In genomic region chr1:55363261-55363660, GRCh38 we compare ENCODE assay signal across 13 cellular contexts.
DNase-seq lines count a peak whose midpoint lies in the region; ATAC-seq, FAIRE-seq and TF ChIP-seq lines count a peak whose summit lies in the region.
"Had no signal": no experiment of that assay in that cellular context is flagged by ENCODE, and none has a peak within 500 bp of the region (broad histone marks: within the 10 kb centered on the region; RNA-seq: fewer than 3 reads in every experiment).

No MANE protein-coding gene starts in this region.

- no peak overlapping the region for H3K4me3 ChIP-seq in CD8-positive, alpha-beta memory T cell (ENCODE audit: low read length)
- H3K4me3 ChIP-seq in endothelial cell of umbilical vein (replicated peaks in 1 of 3; ENCODE audit: insufficient read depth in 1 of 3, low read depth in 1 of 3, low read length in 3 of 3) (no peak overlapping the region), psoas muscle (no peak overlapping the region), H7 (ENCODE audit: insufficient read depth, low read depth, low read length) (no peak overlapping the region)

- POLR2A ChIA-PET in CD8-positive, alpha-beta memory T cell (lab: Charles Lee), result no interaction called here
- POLR2A ChIA-PET in endothelial cell of umbilical vein (lab: Charles Lee), result no interaction called here

- no peak overlapping the region for H3K27ac ChIP-seq in CD8-positive, alpha-beta memory T cell (ENCODE audit: low read depth, low read length)
- H3K27ac ChIP-seq in endothelial cell of umbilical vein (ENCODE audit: insufficient read depth, low read depth, low read length) (no peak overlapping the region), psoas muscle (peak overlapping the region; percentile 83)

- H3K27me3 ChIP-seq in CD8-positive, alpha-beta memory T cell (ENCODE audit: insufficient read depth, low read length, poor library complexity, severe bottlenecking), result peaks cover 3% of the 10 kb centered on the region
- H3K27me3 ChIP-seq in endothelial cell of umbilical vein (ENCODE audit: control insufficient read depth in 2 of 2, insufficient read depth in 2 of 2, low read length in 2 of 2) (no peaks in the 10 kb centered on the region), psoas muscle (ENCODE audit: insufficient read depth in 3 of 3, low read length in 2 of 3) (no peaks in the 10 kb centered on the region), H7 (ENCODE audit: control insufficient read depth, insufficient read depth, low read length) (no peaks in the 10 kb centered on the region)

- 33 to 64% (median 42%) methylated on average over 1 of the region's 1 CpG for WGBS in psoas muscle, 3 donors

- no peaks in the 10 kb centered on the region for H3K9me3 Mint-ChIP-seq in CD8-positive, alpha-beta memory T cell
- H3K9me3 Mint-ChIP-seq: HFFc6 had no signal

- no peaks in the 10 kb centered on the region for H4K20me1 ChIP-seq in endothelial cell of umbilical vein (replicated peaks; ENCODE audit: control insufficient read depth, extremely low read depth, insufficient read depth, low read length)

- H3K9me1 ChIP-seq in endothelial cell of umbilical vein (replicated peaks; ENCODE audit: control insufficient read depth, extremely low read depth, insufficient read depth, low read length), result no peaks in the 10 kb centered on the region

- TF ChIP-seq POLR2A in endothelial cell of umbilical vein (IDR thresholded peaks at IDR 0.05; ENCODE audit: low read depth, low read length), result no peak

- H3K9me3 ChIP-seq in CD8-positive, alpha-beta memory T cell (ENCODE audit: low read length), result no peaks in the 10 kb centered on the region
- no peaks in the 10 kb centered on the region for H3K9me3 ChIP-seq in endothelial cell of umbilical vein (replicated peaks; ENCODE audit: control insufficient read depth, insufficient read depth, low read length)
- peaks cover 2% of the 10 kb centered on the region for H3K9me3 ChIP-seq in psoas muscle

- H3K4me2 ChIP-seq in endothelial cell of umbilical vein (ENCODE audit: insufficient read depth, low read length), result no peak overlapping the region

- no peak for DNase-seq in CD8-positive, alpha-beta memory T cell
- DNase-seq in LHCN-M2 (ENCODE audit: low read depth) (peak; percentile 97), endothelial cell of umbilical vein (ENCODE audit: low read depth, low spot score) (peak; percentile 28), psoas muscle (no peak), DMS 273 treated with DMSO at 0.1 percent for 48 hours (lab: John Stamatoyannopoulos, UW) (no peak), H7 (no peak)
- DNase-seq in stimulated activated CD4-positive, alpha-beta T cell treated with anti-CD3 and anti-CD28 coated beads, Interleukin-4, amount 100 ng/mL, for 24 hours, result no peak
- DNase-seq: activated naive CD4-positive, alpha-beta T cell treated with Interleukin-2 at 50 U/mL for 16 hours; NCI-H1048; NCI-H526; right cardiac atrium had no signal

- FAIRE-seq in endothelial cell of umbilical vein (lab: Jason Lieb, UNC), result no peak

- dilution Hi-C loops in endothelial cell of umbilical vein (cut with MboI; ENCODE audit: extremely low pct_ligation_motif_present, low sequenced_read_pairs), result no loop called here

- H3K79me2 ChIP-seq in endothelial cell of umbilical vein (ENCODE audit: control insufficient read depth, insufficient read depth, low read length), result no peaks in the 10 kb centered on the region

- intact Hi-C loops in endothelial cell of umbilical vein (cut with micrococcal nuclease), result no loop called here
- intact Hi-C loops in psoas muscle (cut with DNase I), result no loop called here

- no peaks in the 10 kb centered on the region for H3K36me3 ChIP-seq in CD8-positive, alpha-beta memory T cell (ENCODE audit: insufficient read depth, low read length)
- H3K36me3 ChIP-seq in endothelial cell of umbilical vein (ENCODE audit: control insufficient read depth in 2 of 2, extremely low read depth in 1 of 2, insufficient read depth in 2 of 2, low read length in 2 of 2), result no peaks in the 10 kb centered on the region
- H3K36me3 ChIP-seq in psoas muscle (ENCODE audit: insufficient read depth in 1 of 2, low read depth in 1 of 2), result no peaks in the 10 kb centered on the region
- no peaks in the 10 kb centered on the region for H3K36me3 ChIP-seq in H7 (replicated peaks; ENCODE audit: control insufficient read depth, insufficient read depth, low read length)

- H3K27me3 Mint-ChIP-seq in CD8-positive, alpha-beta memory T cell, result peaks cover 2 to 58% of the 10 kb centered on the region in 2 donors

- TF ChIP-seq CTCF in endothelial cell of umbilical vein (IDR thresholded peaks at IDR 0.05; ENCODE audit: extremely low read depth in 1 of 2, insufficient read depth in 1 of 2, low read depth in 1 of 2, low read length in 2 of 2), result no peak
- no peak for TF ChIP-seq CTCF in psoas muscle (IDR thresholded peaks at IDR 0.05)

- H3K9ac ChIP-seq in endothelial cell of umbilical vein (replicated peaks; ENCODE audit: extremely low read depth, insufficient read depth, low read length), result no peak overlapping the region

- CTCF ChIA-PET in CD8-positive, alpha-beta memory T cell (lab: Charles Lee), result interaction anchor here (1.2 kb wide), 1 partner anchor 13 kb away, joined by 4 read pairs; no protein-coding TSS in a partner anchor
- CTCF ChIA-PET in endothelial cell of umbilical vein (lab: Charles Lee), result interaction anchor here (0.8 to 2.8 kb wide), 4 partner anchors 12 to 1194 kb away, joined by 3 to 25 read pairs (median 3); no protein-coding TSS in a partner anchor

- H3K36me3 Mint-ChIP-seq in CD8-positive, alpha-beta memory T cell, result no peaks in the 10 kb centered on the region

- peaks cover 3 to 12% (median 9%) of the 10 kb centered on the region in 3 donors for H3K4me1 Mint-ChIP-seq in CD8-positive, alpha-beta memory T cell

- no peak overlapping the region for H2AFZ ChIP-seq in endothelial cell of umbilical vein (ENCODE audit: low read depth, low read length)

- no TSS peak for BruUV-seq in endothelial cell of umbilical vein (replicated peaks; lab: Mats Ljungman, UMichigan)

- ATAC-seq in psoas muscle, result peak; percentile 68 to 84 (median 74)
- ATAC-seq in GM21423 (IDR thresholded peaks at IDR 0.05; ENCODE audit: unreplicated experiment), result no peak

- peak overlapping the region in 2 of 7 donors; percentile 5 to 28 for H3K4me3 Mint-ChIP-seq in CD8-positive, alpha-beta memory T cell
- H3K4me3 Mint-ChIP-seq: HFFc6 had no signal

- H3K4me1 ChIP-seq in CD8-positive, alpha-beta memory T cell (ENCODE audit: insufficient read depth, low read length), result no peaks in the 10 kb centered on the region
- H3K4me1 ChIP-seq in endothelial cell of umbilical vein (ENCODE audit: control insufficient read depth, extremely low read depth, insufficient read depth, low read length), result peaks cover 7% of the 10 kb centered on the region
- H3K4me1 ChIP-seq in psoas muscle, result peaks cover 19% of the 10 kb centered on the region

- H3K27ac Mint-ChIP-seq in CD8-positive, alpha-beta memory T cell, result peak overlapping the region in 7 of 8 donors; percentile 2 to 86 (median 22)

TF ChIP-seq in endothelial cell of umbilical vein, 7 proteins besides CTCF, POLR2A, EP300 and RAD21:
- TF ChIP-seq GATA2 (IDR thresholded peaks at IDR 0.05; ENCODE audit: insufficient read depth, insufficient read length, low read depth, low read length) (peak; percentile 49), POLR2AphosphoS5 (IDR thresholded peaks at IDR 0.05; ENCODE audit: insufficient read depth, low read depth, low read length) (no peak), MYC (IDR thresholded peaks at IDR 0.05; ENCODE audit: low read depth, low read length) (no peak), JUN (IDR thresholded peaks at IDR 0.05; ENCODE audit: borderline replicate concordance, insufficient read depth, insufficient read length, low read depth) (no peak), EZH2 (IDR thresholded peaks at IDR 0.05; ENCODE audit: borderline replicate concordance, low read depth, low read length, severe bottlenecking) (no peak), FOS (IDR thresholded peaks at IDR 0.05; ENCODE audit: borderline replicate concordance, insufficient read depth, low read length) (no peak)

Comparison
In these comparisons a context has a peak if more than half of its experiments do, and no peak if none do; other contexts are left out.
1. DNase-seq: peak in LHCN-M2 (single experiment) and endothelial cell of umbilical vein (single experiment); none in CD8-positive, alpha-beta memory T cell (0 of 5), psoas muscle (0 of 2), stimulated activated CD4-positive, alpha-beta T cell treated with anti-CD3 and anti-CD28 coated beads, Interleukin-4, amount 100 ng/mL, for 24 hours (single experiment), DMS 273 treated with DMSO at 0.1 percent for 48 hours (single experiment) and H7 (single experiment).